ENCODE assay signal across 8 cellular contexts in the genomic region with DNA sequence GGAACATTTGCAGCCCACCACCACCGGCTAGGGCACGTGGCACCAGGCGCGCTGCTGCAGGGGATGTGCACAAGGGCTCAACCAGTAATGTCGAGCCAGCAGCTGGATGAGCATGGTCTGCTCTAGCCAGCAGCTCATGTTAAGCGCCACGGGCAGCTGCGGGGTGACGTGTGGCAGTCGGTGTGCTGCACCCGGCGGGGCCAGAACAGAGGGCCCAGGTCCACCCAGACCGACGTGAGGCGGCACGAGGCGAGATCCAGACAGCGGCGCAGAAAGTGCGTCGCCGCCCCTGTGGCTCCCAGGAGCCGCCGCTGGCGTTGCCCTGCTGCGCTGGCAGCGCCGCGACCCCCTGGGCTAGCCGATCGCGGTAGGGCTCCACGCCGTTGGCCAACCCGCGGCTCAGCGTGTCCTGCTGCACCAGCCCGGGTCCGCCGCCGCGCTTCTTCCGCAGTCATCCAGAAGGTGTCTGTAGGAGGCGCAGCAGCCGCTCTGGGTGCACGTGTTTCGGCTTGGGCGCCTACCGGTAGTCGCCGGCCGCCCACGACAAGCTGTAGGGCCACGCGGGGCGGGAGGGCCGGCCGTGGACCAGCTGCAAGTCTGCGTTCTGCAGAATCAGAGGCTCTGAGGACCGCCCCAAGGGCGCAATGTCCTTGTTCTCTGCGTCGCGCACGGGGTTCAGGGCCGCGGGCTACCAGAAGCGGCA. TPM values are rescaled to one million over a fixed set of nuclear protein-coding genes. Genes with fewer than 3 reads are reported as not detected.
DNase-seq lines count a peak whose midpoint lies in the region; ATAC-seq and TF ChIP-seq lines count a peak whose summit lies in the region.

No MANE protein-coding gene starts in this region.

- no peaks in the 10 kb centered on the region for H3K9me3 Mint-ChIP-seq in activated CD4-positive, alpha-beta memory T cell treated with anti-CD3 and anti-CD28 coated beads, Interleukin-2, amount 10 ng/mL, durations not matched to agents 7 days and 5 days
- H3K9me3 Mint-ChIP-seq in endothelial cell (ENCODE audit: unreplicated experiment) = no peaks in the 10 kb centered on the region

- peaks cover 33% of the 10 kb centered on the region for H3K27me3 ChIP-seq in HUES48 (ENCODE audit: control insufficient read depth, insufficient read depth, low read length)

- peak overlapping the region; percentile 51 for H3K9ac ChIP-seq in HUES48 (ENCODE audit: low read depth, low read length)

- CTCF ChIA-PET in activated CD4-positive, alpha-beta memory T cell treated with anti-CD3 and anti-CD28 coated beads, Interleukin-2, amount 10 ng/mL, durations not matched to agents 7 days and 5 days (lab: Charles Lee) = interaction anchor here (0.6 to 6.4 kb wide), 19 partner anchors 10 to 214 kb away, joined by 3 to 141 read pairs (median 5); partner anchors contain the start of genes ANKRD54, C22orf23, GCAT and POLR2F

- H3K27me3 Mint-ChIP-seq in activated CD4-positive, alpha-beta memory T cell treated with anti-CD3 and anti-CD28 coated beads, Interleukin-2, amount 10 ng/mL, durations not matched to agents 7 days and 5 days = peaks cover 26% of the 10 kb centered on the region
- H3K27me3 Mint-ChIP-seq in endothelial cell (ENCODE audit: unreplicated experiment) = peaks cover 7% of the 10 kb centered on the region

- no peak for ATAC-seq in HG03045 (IDR thresholded peaks at IDR 0.05; ENCODE audit: unreplicated experiment)

- H3K4me1 ChIP-seq in HUES48 (ENCODE audit: control insufficient read depth, insufficient read depth, low read length) = peaks cover 19% of the 10 kb centered on the region

- POLR2A ChIA-PET in activated CD4-positive, alpha-beta memory T cell treated with anti-CD3 and anti-CD28 coated beads, Interleukin-2, amount 10 ng/mL, durations not matched to agents 7 days and 5 days (lab: Charles Lee) = interaction anchor here (0.8 to 2.0 kb wide), 7 partner anchors 8 to 45 kb away, joined by 3 to 11 read pairs (median 3); partner anchors contain the start of genes ANKRD54, EIF3L and GCAT

- H3K4me3 Mint-ChIP-seq in activated CD4-positive, alpha-beta memory T cell treated with anti-CD3 and anti-CD28 coated beads, Interleukin-2, amount 10 ng/mL, durations not matched to agents 7 days and 5 days = peak overlapping the region; percentile 39
- H3K4me3 Mint-ChIP-seq in endothelial cell (ENCODE audit: unreplicated experiment) = no peak overlapping the region

- H3K36me3 ChIP-seq in HUES48 (ENCODE audit: control insufficient read depth, insufficient read depth, low read length) = peaks cover 18% of the 10 kb centered on the region

- H3K4me3 ChIP-seq in AG09309 (ENCODE audit: control insufficient read depth, low read depth, low read length) = peak overlapping the region; percentile 43
- peak overlapping the region; percentile 55 for H3K4me3 ChIP-seq in HUES48 (ENCODE audit: low read depth, low read length)

- DNase-seq in AG09309 (ENCODE audit: low read depth) (no peak), endothelial cell (ENCODE audit: low spot score) (peak; percentile 69), myocyte (ENCODE audit: low read depth) (peak; percentile 27), NCI-H2107 (lab: John Stamatoyannopoulos, UW) (no peak)
- DNase-seq in activated CD4-positive, alpha-beta memory T cell treated with anti-CD3 and anti-CD28 coated beads, Interleukin-2, amount 10 ng/mL, durations not matched to agents 7 days and 5 days = peak; percentile 76
- DNase-seq in stimulated activated CD8-positive, alpha-beta memory T cell treated with anti-CD3 and anti-CD28 coated beads, Interleukin-7, amount 100 ng/mL, for 1 hour (ENCODE audit: low read depth in 2 of 2) = peak; percentile 17 to 30

- peak; percentile 51 for TF ChIP-seq CTCF in AG09309 (IDR thresholded peaks at IDR 0.05; ENCODE audit: control insufficient read depth, insufficient read depth, low read depth, low read length, missing control alignments)
- TF ChIP-seq CTCF in endothelial cell (IDR thresholded peaks at IDR 0.05; ENCODE audit: unreplicated experiment) = no peak

- no peak overlapping the region for H3K27ac Mint-ChIP-seq in activated CD4-positive, alpha-beta memory T cell treated with anti-CD3 and anti-CD28 coated beads, Interleukin-2, amount 10 ng/mL, durations not matched to agents 7 days and 5 days
- no peak overlapping the region for H3K27ac Mint-ChIP-seq in endothelial cell (ENCODE audit: unreplicated experiment)

- H3K27ac ChIP-seq in HUES48 (ENCODE audit: low read depth, low read length) = peak overlapping the region; percentile 35

- peaks cover 4% of the 10 kb centered on the region for H3K36me3 Mint-ChIP-seq in activated CD4-positive, alpha-beta memory T cell treated with anti-CD3 and anti-CD28 coated beads, Interleukin-2, amount 10 ng/mL, durations not matched to agents 7 days and 5 days (ENCODE audit: low read depth)
- no peaks in the 10 kb centered on the region for H3K36me3 Mint-ChIP-seq in endothelial cell (ENCODE audit: low read depth, unreplicated experiment)

- H3K9me3 ChIP-seq in HUES48 (ENCODE audit: control insufficient read depth, insufficient read depth, low read length) = no peaks in the 10 kb centered on the region

- peaks cover 12% of the 10 kb centered on the region for H3K4me1 Mint-ChIP-seq in activated CD4-positive, alpha-beta memory T cell treated with anti-CD3 and anti-CD28 coated beads, Interleukin-2, amount 10 ng/mL, durations not matched to agents 7 days and 5 days
- peaks cover 10% of the 10 kb centered on the region for H3K4me1 Mint-ChIP-seq in endothelial cell (ENCODE audit: unreplicated experiment)

RNA-seq across cellular contexts. Expression of gene GALR3, which starts 4.6 kb away (rescaled TPM):
- total RNA-seq in activated CD4-positive, alpha-beta memory T cell treated with anti-CD3 and anti-CD28 coated beads, Interleukin-2, amount 10 ng/mL, durations not matched to agents 7 days and 5 days = not detected
- not detected for total RNA-seq in endothelial cell (ENCODE audit: unreplicated experiment)
- total RNA-seq in myocyte = 0.24 TPM in 1 of 2 replicates, not detected in the other
- polyA plus RNA-seq in myocyte (2012) = not detected

RNA-seq across cellular contexts. Expression of gene GCAT, which starts 10.8 kb away (rescaled TPM):
- total RNA-seq in activated CD4-positive, alpha-beta memory T cell treated with anti-CD3 and anti-CD28 coated beads, Interleukin-2, amount 10 ng/mL, durations not matched to agents 7 days and 5 days = 10 to 100 TPM; 13.2 to 14.1 TPM
- total RNA-seq in endothelial cell (ENCODE audit: unreplicated experiment) = 4.1 TPM
- total RNA-seq in myocyte = 55.5 and 65.0 TPM in 2 replicates
- 18.0 TPM for polyA plus RNA-seq in myocyte (2012)

RNA-seq across cellular contexts. Expression of gene ANKRD54, which starts 25.6 kb away (rescaled TPM):
- 10 to 100 TPM; 22.1 TPM for total RNA-seq in activated CD4-positive, alpha-beta memory T cell treated with anti-CD3 and anti-CD28 coated beads, Interleukin-2, amount 10 ng/mL, durations not matched to agents 7 days and 5 days
- total RNA-seq in endothelial cell (ENCODE audit: unreplicated experiment) (14.4 TPM), myocyte (40.8 and 45.9 TPM in 2 replicates)
- 28.1 TPM for polyA plus RNA-seq in myocyte (2012)

RNA-seq across cellular contexts. Expression of gene EIF3L, which starts 30.7 kb away (rescaled TPM):
- 100 to 1,000 TPM; 331 to 348 TPM for total RNA-seq in activated CD4-positive, alpha-beta memory T cell treated with anti-CD3 and anti-CD28 coated beads, Interleukin-2, amount 10 ng/mL, durations not matched to agents 7 days and 5 days
- total RNA-seq in endothelial cell (ENCODE audit: unreplicated experiment) (732 TPM), myocyte (415 and 450 TPM in 2 replicates)
- 540 TPM for polyA plus RNA-seq in myocyte (2012)

Comparison
In these comparisons a context has a peak if more than half of its experiments do, and no peak if none do; other contexts are left out.
1. DNase-seq: peak in activated CD4-positive, alpha-beta memory T cell treated with anti-CD3 and anti-CD28 coated beads, Interleukin-2, amount 10 ng/mL, durations not matched to agents 7 days and 5 days (single experiment), endothelial cell (single experiment), myocyte (single experiment) and stimulated activated CD8-positive, alpha-beta memory T cell treated with anti-CD3 and anti-CD28 coated beads, Interleukin-7, amount 100 ng/mL, for 1 hour (2 of 2); none in AG09309 (single experiment) and NCI-H2107 (single experiment).